30 cellular contexts compared by ENCODE assay signal in the genomic region with DNA sequence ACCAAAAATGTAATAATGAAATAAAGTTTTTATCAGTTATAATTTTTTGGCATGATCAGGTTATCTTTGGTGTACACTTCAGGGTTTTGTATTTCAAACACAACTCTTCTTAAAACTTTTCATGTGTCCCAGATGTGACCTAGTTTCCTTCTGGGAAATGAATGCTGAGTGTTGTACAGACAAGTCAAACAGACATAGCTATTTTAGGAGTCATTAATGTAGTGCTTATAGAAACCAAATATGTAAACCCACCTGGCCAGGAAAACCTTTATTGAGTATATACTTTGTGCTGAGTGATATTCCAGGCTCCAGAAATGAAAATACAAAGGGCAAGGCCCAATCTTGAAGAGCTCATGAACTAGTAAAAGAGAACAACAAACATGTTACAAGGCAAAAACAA. TPM values are rescaled to one million over a fixed set of nuclear protein-coding genes. Genes with fewer than 3 reads are reported as not detected.
"Had no signal": no experiment of that assay in that cellular context is flagged by ENCODE, and none has a peak within 500 bp of the region (broad histone marks: within the 10 kb centered on the region; RNA-seq: fewer than 3 reads in every experiment).

No MANE protein-coding gene starts in this region.

- H3K4me3 Mint-ChIP-seq: immature natural killer cell; naive thymus-derived CD4-positive, alpha-beta T cell; nephron; neural progenitor cell; type B pancreatic cell had no signal

- H3K36me3 ChIP-seq: colonic mucosa, esophagus muscularis mucosa, neural progenitor cell, prostate gland, right atrium auricular region, tibial artery had no signal

- H3K4me3 ChIP-seq: colonic mucosa, esophagus muscularis mucosa, neural progenitor cell, prostate gland, right atrium auricular region, smooth muscle cell, testis, tibial artery had no signal

- H3K4me1 ChIP-seq: colonic mucosa, esophagus muscularis mucosa, neural progenitor cell, prostate gland, right atrium auricular region, testis, tibial artery had no signal

- H3K36me3 Mint-ChIP-seq: neural progenitor cell had no signal

- H3K9me3 ChIP-seq: colonic mucosa, prostate gland, testis had no signal

- H3K27me3 Mint-ChIP-seq: type B pancreatic cell had no signal

- ATAC-seq: left lobe of liver; naive thymus-derived CD4-positive, alpha-beta T cell; sciatic nerve had no signal

- DNase-seq: central memory CD4-positive, alpha-beta T cell; colonic mucosa; dermis blood vessel endothelial cell; effector memory CD4-positive, alpha-beta T cell; hypothalamus; immature natural killer cell; kidney; mesendoderm; midbrain; naive thymus-derived CD4-positive, alpha-beta T cell; stimulated activated CD4-positive, alpha-beta T cell treated with anti-CD3 and anti-CD28 coated beads, Interleukin-12 subunit alpha, Interleukin-12 subunit beta, amount 100 ng/mL, for 4 hours; stimulated activated CD4-positive, alpha-beta T cell treated with anti-CD3 and anti-CD28 coated beads, Interleukin-1b, Interleukin-23, amount 100 ng/mL, for 48 hours; stimulated activated CD4-positive, alpha-beta T cell treated with anti-CD3 and anti-CD28 coated beads, Interleukin-4, amount 100 ng/mL, for 1 hour; stimulated activated CD8-positive, alpha-beta memory T cell treated with anti-CD3 and anti-CD28 coated beads, Interleukin-4, amount 100 ng/mL, for 48 hours; stimulated activated naive CD4-positive, alpha-beta T cell treated with Interleukin-2 at 50 U/mL for 16 hours; substantia nigra; testis; tibial artery had no signal

- FAIRE-seq: frontal cortex, kidney had no signal

- H3K27ac Mint-ChIP-seq: immature natural killer cell; naive thymus-derived CD4-positive, alpha-beta T cell; nephron; neural progenitor cell; type B pancreatic cell had no signal

- H3K27me3 ChIP-seq: colonic mucosa, esophagus muscularis mucosa, neural progenitor cell, right atrium auricular region, testis, tibial artery had no signal

- H3K27ac ChIP-seq: colonic mucosa, esophagus muscularis mucosa, neural progenitor cell, prostate gland, right atrium auricular region, testis, tibial artery had no signal

- H3K4me1 Mint-ChIP-seq: immature natural killer cell, nephron, neural progenitor cell had no signal

RNA-seq across cellular contexts. Expression of gene HOOK1, which starts 25.9 kb away (rescaled TPM):
- total RNA-seq: lung microvascular endothelial cell, osteocyte had no signal
